Comparison of ENCODE assay signal across 29 cellular contexts in the genomic region with DNA sequence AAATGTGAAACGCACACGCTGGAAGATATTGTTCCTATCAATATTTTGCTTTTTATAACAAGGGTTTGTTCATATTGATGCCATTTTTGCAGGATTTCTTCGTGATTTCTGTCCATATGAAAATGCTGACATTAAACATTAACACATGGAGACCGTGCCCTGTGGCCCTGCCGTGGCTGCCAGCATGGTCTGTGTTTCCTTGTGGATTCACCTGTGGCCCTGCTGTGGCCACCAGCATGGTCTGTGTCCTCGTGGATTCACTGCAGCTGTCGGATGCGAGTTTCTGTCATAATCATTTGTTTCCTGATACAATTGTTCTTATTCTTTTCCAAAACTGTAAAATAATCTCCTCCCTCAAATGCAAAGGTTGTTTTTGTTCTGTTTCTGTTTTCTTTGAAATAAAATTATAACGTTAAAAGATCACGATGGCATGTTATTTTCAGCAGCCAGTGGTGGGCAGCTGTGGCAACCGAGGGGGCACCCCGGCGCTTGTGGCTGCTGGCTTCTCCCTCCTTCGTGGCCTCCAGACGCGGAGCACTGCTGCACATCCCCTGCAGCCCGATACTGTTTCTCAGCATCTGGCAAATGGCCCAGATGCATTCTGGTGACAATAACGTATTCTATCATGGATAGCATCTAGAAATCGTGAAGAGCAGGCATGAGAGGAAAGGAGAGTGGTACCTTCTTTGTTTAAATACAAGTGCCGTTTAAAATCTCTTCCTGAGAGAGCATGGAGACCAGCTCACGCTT.
DNase-seq lines count a peak whose midpoint lies in the region; ATAC-seq and TF ChIP-seq lines count a peak whose summit lies in the region.
"Had no signal": no experiment of that assay in that cellular context is flagged by ENCODE, and none has a peak within 500 bp of the region (broad histone marks: within the 10 kb centered on the region; RNA-seq: fewer than 3 reads in every experiment).

No MANE protein-coding gene starts in this region.

- DNase-seq in NCI-H2171 treated with DMSO at 0.1 percent for 48 hours (lab: John Stamatoyannopoulos, UW) (peak; percentile 40), NCI-H2171 (lab: John Stamatoyannopoulos, UW) (no peak), NCI-H1105 (lab: John Stamatoyannopoulos, UW) (peak; percentile 18), SK-N-DZ (ENCODE audit: low spot score) (peak; percentile 59), neural crest cell (ENCODE audit: low read depth, low spot score) (no peak), NCI-H2196 treated with DMSO at 0.1 percent for 48 hours (lab: John Stamatoyannopoulos, UW; ENCODE audit: unreplicated experiment) (no peak), GF-D8 (lab: John Stamatoyannopoulos, UW) (no peak)
- DNase-seq in stimulated activated naive CD8-positive, alpha-beta T cell treated with anti-CD3 and anti-CD28 coated beads, Interleukin-15, Interleukin-2, amounts not matched to agents 100 U/mL and 50 U/mL, for 24 hours = no peak
- DNase-seq: 8988T; activated CD4-positive, alpha-beta T cell treated with anti-CD3 and anti-CD28 coated beads for 4 hours; activated T-cell treated with anti-CD3 and anti-CD28 coated beads, Interleukin-2, amount 50 U/mL, for 4 hours; C1 segment of cervical spinal cord; Caco-2; caudate nucleus; cortex of kidney; effector memory CD4-positive, alpha-beta T cell; H9; KBM-7; left cardiac atrium; NCI-H1417 treated with DMSO at 0.1 percent for 48 hours; NCI-H2081 treated with DMSO at 0.1 percent for 48 hours; NCI-H69; pancreas; retina; SHP77 treated with DMSO at 0.1 percent for 48 hours; stimulated activated naive B cell treated with anti-CD40 and anti-IgM and Interleukin-4, amounts not matched to agents 10 μg/mL and 1 μg/mL and 100 μg/mL, for 72 hours; SW 1271; upper lobe of left lung had no signal

- H3K9me3 Mint-ChIP-seq in neural crest cell = no peaks in the 10 kb centered on the region
- H3K9me3 Mint-ChIP-seq: activated T-cell treated with anti-CD3 and anti-CD28 coated beads, Interleukin-2, amount 50 U/mL, for 4 hours; H9 had no signal

- H3K4me1 Mint-ChIP-seq in neural crest cell = no peaks in the 10 kb centered on the region
- H3K4me1 Mint-ChIP-seq: H9 had no signal

- H3K27me3 Mint-ChIP-seq in neural crest cell (ENCODE audit: low read depth) = no peaks in the 10 kb centered on the region
- H3K27me3 Mint-ChIP-seq: stimulated activated naive B cell treated with anti-CD40 and anti-IgM and Interleukin-4, amounts not matched to agents 10 μg/mL and 1 μg/mL and 100 μg/mL, for 72 hours had no signal

- ATAC-seq in stimulated activated naive CD8-positive, alpha-beta T cell treated with anti-CD3 and anti-CD28 coated beads, Interleukin-15, Interleukin-2, amounts not matched to agents 100 U/mL and 50 U/mL, for 24 hours = no peak
- ATAC-seq: activated T-cell treated with anti-CD3 and anti-CD28 coated beads, Interleukin-2, amount 50 U/mL, for 4 hours; left cardiac atrium; pancreas; stimulated activated naive B cell treated with anti-CD40 and anti-IgM and Interleukin-4, amounts not matched to agents 10 μg/mL and 1 μg/mL and 100 μg/mL, for 72 hours had no signal

- peaks cover 7% of the 10 kb centered on the region for H3K36me3 Mint-ChIP-seq in neural crest cell (ENCODE audit: low read depth)
- H3K36me3 Mint-ChIP-seq: neural progenitor cell had no signal

- TF ChIP-seq CTCF in neural crest cell (conservative IDR thresholded peaks at IDR 0.05) = no peak

- H3K4me3 Mint-ChIP-seq in neural crest cell = no peak overlapping the region
- H3K4me3 Mint-ChIP-seq: activated T-cell treated with anti-CD3 and anti-CD28 coated beads, Interleukin-2, amount 50 U/mL, for 4 hours; H9; neural progenitor cell; stimulated activated naive B cell treated with anti-CD40 and anti-IgM and Interleukin-4, amounts not matched to agents 10 μg/mL and 1 μg/mL and 100 μg/mL, for 72 hours had no signal

- peak overlapping the region; percentile 53 for H3K27ac Mint-ChIP-seq in neural crest cell (ENCODE audit: unreplicated experiment)
- H3K27ac Mint-ChIP-seq: neural progenitor cell had no signal

Comparison
In these comparisons a context has a peak if more than half of its experiments do, and no peak if none do; other contexts are left out.
1. DNase-seq: peak in NCI-H2171 treated with DMSO at 0.1 percent for 48 hours (single experiment), NCI-H1105 (single experiment) and SK-N-DZ (single experiment); none in NCI-H2171 (single experiment), neural crest cell (single experiment), stimulated activated naive CD8-positive, alpha-beta T cell treated with anti-CD3 and anti-CD28 coated beads, Interleukin-15, Interleukin-2, amounts not matched to agents 100 U/mL and 50 U/mL, for 24 hours (single experiment), NCI-H2196 treated with DMSO at 0.1 percent for 48 hours (single experiment) and GF-D8 (single experiment).